In genomic region chr11:73647459-73648100, GRCh38 we compare ENCODE assay signal across 8 cellular contexts. TPM values are rescaled to one million over a fixed set of nuclear protein-coding genes. Genes with fewer than 3 reads are reported as not detected.
DNase-seq lines count a peak whose midpoint lies in the region; ATAC-seq and TF ChIP-seq lines count a peak whose summit lies in the region.

No MANE protein-coding gene starts in this region.

- DNase-seq in AG10803 (ENCODE audit: low read depth) (peak; percentile 80), esophagus muscularis mucosa (ENCODE audit: extremely low spot score) (peak; percentile 96), myocyte (ENCODE audit: low read depth) (peak; percentile 85)
- peak; percentile 92 to 94 for DNase-seq in activated T-cell treated with anti-CD3 and anti-CD28 coated beads, Interleukin-2, amount 50 U/mL, for 48 hours
- DNase-seq in stimulated activated CD8-positive, alpha-beta memory T cell treated with anti-CD3 and anti-CD28 coated beads, Interleukin-7, amount 100 ng/mL, for 4 hours (ENCODE audit: low read depth in 2 of 2), result peak; percentile 86 to 90

- no peak for TF ChIP-seq EP300 in esophagus muscularis mucosa (IDR thresholded peaks at IDR 0.05)

- peaks cover 9% of the 10 kb centered on the region; the same call in 1 of the 2 replicates for H3K27me3 ChIP-seq in HUES48 (ENCODE audit: control insufficient read depth, insufficient read depth, low read length)
- 0 out of 2 replicates have a peak, but pooled peaks cover 5% of the 10 kb centered on the region for H3K27me3 ChIP-seq in OCI-LY3 (ENCODE audit: low read depth, low read length)
- peaks cover 0 to 8% (median 0%) of the 10 kb centered on the region in 4 donors for H3K27me3 ChIP-seq in esophagus muscularis mucosa

- intact Hi-C loops in esophagus muscularis mucosa (cut with DNase I), result no loop called here

- no peak overlapping the region for H3K9ac ChIP-seq in HUES48 (ENCODE audit: low read depth, low read length)
- peak overlapping the region; percentile 34 for H3K9ac ChIP-seq in OCI-LY3 (ENCODE audit: low read length)

- no peak for TF ChIP-seq CTCF in AG10803 (conservative IDR thresholded peaks at IDR 0.05; ENCODE audit: low read length)
- no peak for TF ChIP-seq CTCF in OCI-LY3 (IDR thresholded peaks at IDR 0.05; ENCODE audit: low read depth, low read length)
- TF ChIP-seq CTCF in esophagus muscularis mucosa (IDR thresholded peaks at IDR 0.05), result no peak

- peak overlapping the region; percentile 91 for H3K4me2 ChIP-seq in OCI-LY3 (ENCODE audit: low read length)

- 12% methylated on average over 22 of the region's 23 CpGs for WGBS in esophagus muscularis mucosa

- H4K20me1 ChIP-seq in OCI-LY3 (ENCODE audit: insufficient read depth, low read length), result no peaks in the 10 kb centered on the region

- TF ChIP-seq POLR2A in esophagus muscularis mucosa (IDR thresholded peaks at IDR 0.05; ENCODE audit: low read depth), result no peak

- H3K9me3 ChIP-seq in HUES48 (ENCODE audit: control insufficient read depth, insufficient read depth, low read length), result no peaks in the 10 kb centered on the region
- H3K9me3 ChIP-seq in OCI-LY3 (ENCODE audit: insufficient read depth, low read length), result no peaks in the 10 kb centered on the region
- no peaks in the 10 kb centered on the region for H3K9me3 ChIP-seq in esophagus muscularis mucosa

- H3K4me3 ChIP-seq in AG10803 (ENCODE audit: low read length) (peak overlapping the region; percentile 25), HUES48 (ENCODE audit: low read depth, low read length) (peak overlapping the region; percentile 67), OCI-LY3 (ENCODE audit: low read length) (peak overlapping the region; percentile 77), esophagus muscularis mucosa (peak overlapping the region; percentile 44 to 56 (median 48))

- no peak overlapping the region for H3K27ac ChIP-seq in HUES48 (ENCODE audit: low read depth, low read length)
- H3K27ac ChIP-seq in OCI-LY3 (ENCODE audit: low read length), result no peak overlapping the region
- H3K27ac ChIP-seq in esophagus muscularis mucosa (replicated peaks in 1 of 4), result peak overlapping the region in 3 of 4 donors; percentile 28 to 51 (median 34)

- H3K4me1 ChIP-seq in HUES48 (ENCODE audit: control insufficient read depth, insufficient read depth, low read length), result peaks cover 36% of the 10 kb centered on the region
- peaks cover 10% of the 10 kb centered on the region; the same call in 1 of the 2 replicates for H3K4me1 ChIP-seq in OCI-LY3 (ENCODE audit: low read length)
- peaks cover 0 to 23% (median 15%) of the 10 kb centered on the region in 4 donors for H3K4me1 ChIP-seq in esophagus muscularis mucosa

- H3K36me3 ChIP-seq in HUES48 (ENCODE audit: control insufficient read depth, insufficient read depth, low read length), result no peaks in the 10 kb centered on the region
- no peaks in the 10 kb centered on the region for H3K36me3 ChIP-seq in OCI-LY3 (replicated peaks; ENCODE audit: low read depth, low read length)
- H3K36me3 ChIP-seq in esophagus muscularis mucosa, result no peaks in the 10 kb centered on the region

- H3K79me2 ChIP-seq in OCI-LY3 (ENCODE audit: low read length), result no peaks in the 10 kb centered on the region

- ATAC-seq in GM19438 (IDR thresholded peaks at IDR 0.05; ENCODE audit: low read depth, unreplicated experiment), result peak; percentile 75

- H2AFZ ChIP-seq in OCI-LY3 (ENCODE audit: low read depth, low read length), result peak overlapping the region; percentile 87

RNA-seq across cellular contexts. Expression of gene PLEKHB1, which starts 1.2 kb away (rescaled TPM):
- total RNA-seq in esophagus muscularis mucosa (10 to 100 TPM; 35.5 to 58.1 (median 45.7) TPM), myocyte (0.32 and 0.68 TPM in 2 replicates)
- polyA plus RNA-seq in myocyte (2012), result 1.6 TPM

RNA-seq across cellular contexts. Expression of gene FAM168A, which starts 49.7 kb away (rescaled TPM):
- total RNA-seq in esophagus muscularis mucosa (10 to 100 TPM; 31.1 to 50.8 (median 41.1) TPM), myocyte (21.6 and 23.3 TPM in 2 replicates)
- polyA plus RNA-seq in myocyte (2012), result 28.9 TPM

Comparison
In these comparisons a context has a peak if more than half of its experiments do, and no peak if none do; other contexts are left out.
1. H3K4me3 ChIP-seq: peak in every context shown above with its lines; median percentile 77 in OCI-LY3; 67 in HUES48; 48 in esophagus muscularis mucosa; 25 in AG10803.
2. H3K27ac ChIP-seq: peak in esophagus muscularis mucosa (3 of 4); none in HUES48 (single experiment) and OCI-LY3 (single experiment).
3. RNA of gene PLEKHB1, which starts 1.2 kb away (total RNA-seq): 35.5 to 58.1 TPM in esophagus muscularis mucosa; 0.32 to 0.68 TPM in myocyte; every median in the first group is over 10 times any median in the second.
4. Peak in every context shown above with its lines, with median percentiles within 50 percentile points of each other: DNase-seq.